In the genomic region with DNA sequence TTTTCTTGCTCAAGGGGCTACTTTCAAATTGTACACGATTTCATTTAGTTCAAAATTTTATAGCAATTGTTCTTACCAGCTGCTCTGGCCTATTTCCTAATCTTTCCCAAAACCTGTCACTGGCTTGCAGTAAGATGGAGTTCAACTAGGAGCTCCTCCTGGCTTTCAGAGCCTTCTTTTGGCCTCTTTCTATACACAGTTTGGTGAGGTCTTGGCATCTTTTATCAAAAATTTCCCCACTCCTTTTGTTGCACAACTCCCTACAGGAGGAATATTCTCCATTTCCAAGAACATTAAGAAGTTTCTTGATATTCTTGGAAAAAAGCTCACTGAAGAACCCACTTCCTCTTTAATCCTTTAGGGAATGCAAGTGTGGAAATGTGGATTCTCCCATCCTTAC, we compare ENCODE assay signal across 16 cellular contexts.
DNase-seq lines count a peak whose midpoint lies in the region; ATAC-seq and TF ChIP-seq lines count a peak whose summit lies in the region.
"Had no signal": no experiment of that assay in that cellular context is flagged by ENCODE, and none has a peak within 500 bp of the region (broad histone marks: within the 10 kb centered on the region; RNA-seq: fewer than 3 reads in every experiment).

No MANE protein-coding gene starts in this region.

- H3K79me2 ChIP-seq in GM23248 (ENCODE audit: insufficient read depth) = no peaks in the 10 kb centered on the region

- 0% methylated on average over 1 of the region's 1 CpG for WGBS in GM23248 (ENCODE audit: low coverage in 1 of 2, low lambda C conversion rate in 2 of 2, missing lambda C conversion rate in 2 of 2), 2 experiments
- WGBS in esophagus muscularis mucosa = 28% methylated on average over 1 of the region's 1 CpG
- WGBS in right cardiac atrium = 57% methylated on average over 1 of the region's 1 CpG

- H3F3A ChIP-seq in GM23248 (ENCODE audit: insufficient read depth) = 0 out of 2 replicates have a peak, but pooled peaks cover 8% of the 10 kb centered on the region

- no peak for TF ChIP-seq EP300 in esophagus muscularis mucosa (IDR thresholded peaks at IDR 0.05)

- H3K4me1 ChIP-seq in GM23248 (ENCODE audit: insufficient read depth) = peaks cover 15% of the 10 kb centered on the region; the same call in 1 of the 2 replicates
- H3K4me1 ChIP-seq in esophagus muscularis mucosa = peaks cover 21 to 94% (median 78%) of the 10 kb centered on the region in 4 donors
- H3K4me1 ChIP-seq in right cardiac atrium (ENCODE audit: control insufficient read depth, insufficient read depth, low read length) = peaks cover 2% of the 10 kb centered on the region
- H3K4me1 ChIP-seq in gastrocnemius medialis = no peaks in the 10 kb centered on the region
- H3K4me1 ChIP-seq: SJCRH30 had no signal

- intact Hi-C loops in esophagus muscularis mucosa (cut with DNase I) (loop anchor here (10.0 kb wide), 2 partner anchors 111 to 301 kb away; partner anchors contain the start of gene DAAM2), right cardiac atrium (cut with DNase I) (no loop called here), gastrocnemius medialis (cut with DNase I; ENCODE audit: low total_unique reads) (no loop called here)

- no peaks in the 10 kb centered on the region for H3K36me3 ChIP-seq in GM23248 (ENCODE audit: low read depth)
- H3K36me3 ChIP-seq in esophagus muscularis mucosa = no peaks in the 10 kb centered on the region
- no peaks in the 10 kb centered on the region for H3K36me3 ChIP-seq in gastrocnemius medialis
- H3K36me3 ChIP-seq: MG63, SJCRH30 had no signal

- no peak overlapping the region for H3K9ac ChIP-seq in GM23248
- H3K9ac ChIP-seq: KMS-11 had no signal

- H3K27me3 ChIP-seq in GM23248 (replicated peaks; ENCODE audit: insufficient read depth) (no peaks in the 10 kb centered on the region), esophagus muscularis mucosa (no peaks in the 10 kb centered on the region), right cardiac atrium (ENCODE audit: control insufficient read depth, insufficient read depth) (no peaks in the 10 kb centered on the region), gastrocnemius medialis (no peaks in the 10 kb centered on the region)
- H3K27me3 ChIP-seq: MG63, SJCRH30 had no signal

- DNase-seq in GM23248 = peak; percentile 9
- no peak for DNase-seq in esophagus muscularis mucosa (ENCODE audit: extremely low spot score)
- DNase-seq in right cardiac atrium = no peak
- DNase-seq in gastrocnemius medialis = peak; percentile 6 to 17
- no peak for DNase-seq in H4 (ENCODE audit: low spot score)
- no peak for DNase-seq in NCI-H510A (lab: John Stamatoyannopoulos, UW)
- DNase-seq: DMS 273 treated with DMSO at 0.1 percent for 48 hours, H9, MG63, NCI-H187 treated with DMSO at 0.1 percent for 48 hours, NCI-H2171 treated with DMSO at 0.1 percent for 48 hours, NCI-H510A treated with DMSO at 0.1 percent for 48 hours, SJCRH30 had no signal

- H4K20me1 ChIP-seq in GM23248 (ENCODE audit: insufficient read depth) = no peaks in the 10 kb centered on the region

- H2AFZ ChIP-seq in GM23248 = no peak overlapping the region

- no peak for TF ChIP-seq CTCF in esophagus muscularis mucosa (IDR thresholded peaks at IDR 0.05)
- TF ChIP-seq CTCF in gastrocnemius medialis (IDR thresholded peaks at IDR 0.05 in 4 of 5, conservative IDR thresholded peaks at IDR 0.05 in 1 of 5) = no peak

- TF ChIP-seq POLR2A in esophagus muscularis mucosa (IDR thresholded peaks at IDR 0.05; ENCODE audit: low read depth) = no peak
- TF ChIP-seq POLR2A in gastrocnemius medialis (IDR thresholded peaks at IDR 0.05) = no peak

- H3K4me2 ChIP-seq in GM23248 (ENCODE audit: unreplicated experiment) = no peak overlapping the region
- H3K4me2 ChIP-seq: KMS-11 had no signal

- H3K9me2 ChIP-seq in GM23248 (ENCODE audit: insufficient read depth) = no peaks in the 10 kb centered on the region

- in situ Hi-C loops in GM23248 (cut with MboI) = no loop called here
- in situ Hi-C loops in gastrocnemius medialis (cut with MboI; ENCODE audit: low sequenced_read_pairs in 4 of 4) = no loop called here

- H3K9me3 ChIP-seq in GM23248 (ENCODE audit: low read depth) = no peaks in the 10 kb centered on the region
- no peaks in the 10 kb centered on the region for H3K9me3 ChIP-seq in esophagus muscularis mucosa
- no peaks in the 10 kb centered on the region for H3K9me3 ChIP-seq in right cardiac atrium (ENCODE audit: control insufficient read depth, low read length)
- no peaks in the 10 kb centered on the region for H3K9me3 ChIP-seq in gastrocnemius medialis
- H3K9me3 ChIP-seq: MG63, SJCRH30 had no signal

- H3K27ac ChIP-seq in GM23248 (no peak overlapping the region), esophagus muscularis mucosa (replicated peaks in 1 of 4) (peak overlapping the region; percentile 44 to 70 (median 58)), right cardiac atrium (ENCODE audit: low read length) (no peak overlapping the region), gastrocnemius medialis (no peak overlapping the region)
- H3K27ac ChIP-seq: KMS-11, SJCRH30 had no signal

- H3K4me3 ChIP-seq in GM23248 (no peak overlapping the region), esophagus muscularis mucosa (no peak overlapping the region), right cardiac atrium (ENCODE audit: low read length) (no peak overlapping the region), gastrocnemius medialis (no peak overlapping the region)
- H3K4me3 ChIP-seq: MG63, SJCRH30 had no signal

- ATAC-seq in right cardiac atrium (peak; percentile 23 to 42), gastrocnemius medialis (peak in 1 of 2 donors; percentile 55), GM19023 (IDR thresholded peaks at IDR 0.05; ENCODE audit: unreplicated experiment) (no peak), GM21447 (IDR thresholded peaks at IDR 0.05; ENCODE audit: unreplicated experiment) (no peak)

Comparison
In these comparisons a context has a peak if more than half of its experiments do, and no peak if none do; other contexts are left out.
1. DNase-seq: peak in GM23248 (single experiment) and gastrocnemius medialis (2 of 2); none in esophagus muscularis mucosa (single experiment), right cardiac atrium (0 of 3), H4 (single experiment) and NCI-H510A (single experiment).
2. H3K27ac ChIP-seq: peak in esophagus muscularis mucosa (4 of 4); none in GM23248 (single experiment), right cardiac atrium (single experiment) and gastrocnemius medialis (0 of 4).
3. ATAC-seq: peak in right cardiac atrium (2 of 2); none in GM19023 (single experiment) and GM21447 (single experiment).